Comparison of ENCODE assay signal across 8 cellular contexts in the genomic region with DNA sequence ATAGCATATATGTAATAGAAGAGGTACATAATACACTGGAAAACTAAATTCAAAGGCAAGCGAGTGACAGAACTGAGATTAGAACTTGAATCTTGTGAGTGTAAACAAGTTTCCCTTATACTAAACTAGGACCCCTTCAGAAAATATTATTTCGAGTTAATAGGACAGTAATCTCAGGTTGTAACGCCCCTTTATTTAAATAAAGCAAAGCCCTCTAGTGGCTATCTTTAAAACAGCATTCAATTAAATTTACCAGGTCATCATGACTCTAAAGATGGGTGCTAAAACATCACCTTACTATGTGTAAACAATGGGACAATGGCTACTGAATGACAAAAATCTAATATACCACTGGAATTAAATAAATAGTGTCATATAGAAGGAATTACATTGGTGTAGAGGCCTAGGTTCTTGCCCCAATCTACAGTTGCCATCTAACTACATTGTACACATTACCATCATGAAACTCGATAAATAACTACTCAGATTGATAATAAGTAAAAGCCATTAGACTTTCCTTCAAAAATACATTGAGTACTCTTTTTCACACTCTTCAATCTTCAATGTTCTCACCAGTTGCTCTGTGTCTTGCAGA.
DNase-seq lines count a peak whose midpoint lies in the region; ATAC-seq, FAIRE-seq and TF ChIP-seq lines count a peak whose summit lies in the region.

No MANE protein-coding gene starts in this region.

- ATAC-seq in HepG2: no peak; the same call in 2 of the 3 replicates
- ATAC-seq in GM21390 (IDR thresholded peaks at IDR 0.05; ENCODE audit: unreplicated experiment): no peak

- TF ChIP-seq CTCF in Calu3 (IDR thresholded peaks at IDR 0.05; ENCODE audit: unreplicated experiment) (peak; percentile 46), HFFc6 (IDR thresholded peaks at IDR 0.05) (peak; percentile 88), SU-DHL-6 (IDR thresholded peaks at IDR 0.05; ENCODE audit: insufficient read depth, low read length, poor library complexity, severe bottlenecking) (peak; percentile 56), HepG2 (CRISPR knock-in tag; IDR thresholded peaks at IDR 0.05) (no peak), tibial artery (IDR thresholded peaks at IDR 0.05) (peak in 1 of 2 experiments; percentile 37)

- H3K4me3 ChIP-seq in SU-DHL-6 (ENCODE audit: insufficient read depth, low read length, poor library complexity, severe bottlenecking) (no peak overlapping the region), HepG2 (replicated peaks in 1 of 3; ENCODE audit: insufficient read depth in 1 of 3, low read depth in 2 of 3, low read length in 3 of 3) (no peak overlapping the region), tibial artery (no peak overlapping the region)

- WGBS in HepG2 (ENCODE audit: low lambda C conversion rate): 0% methylated on average over 4 of the region's 4 CpGs

- no peak for TF ChIP-seq POLR2A in HepG2 (IDR thresholded peaks at IDR 0.05; ENCODE audit: insufficient read depth in 1 of 2, low read depth in 2 of 2, low read length in 2 of 2)

- H3K9me3 Mint-ChIP-seq in Calu3 (ENCODE audit: low read depth, unreplicated experiment) (peaks cover 6% of the 10 kb centered on the region), HFFc6 (no peaks in the 10 kb centered on the region)

- H3K27ac ChIP-seq in SU-DHL-6 (ENCODE audit: low read depth, low read length) (no peak overlapping the region), HepG2 (ENCODE audit: extremely low read length, insufficient read depth, low read length) (no peak overlapping the region), tibial artery (no peak overlapping the region)

- no TSS peak for BruUV-seq in Calu3 (replicated peaks; lab: Mats Ljungman, UMichigan)
- no TSS peak for BruUV-seq in HepG2 (replicated peaks; lab: Mats Ljungman, UMichigan)

- FAIRE-seq in HepG2 (lab: Jason Lieb, UNC): no peak

- H3K36me3 Mint-ChIP-seq in Calu3 (ENCODE audit: insufficient read depth, unreplicated experiment) (peaks cover 4% of the 10 kb centered on the region), HFFc6 (ENCODE audit: low read depth) (no peaks in the 10 kb centered on the region)

- POLR2A ChIA-PET in HepG2 (lab: Yijun Ruan, JAX): no interaction called here

- in situ Hi-C loops in HepG2 (cut with HindIII; ENCODE audit: extremely low pct_ligation_motif_present, low pct_unique_long_range_greater_than_20kb): no loop called here

- H3K36me3 ChIP-seq in SU-DHL-6 (ENCODE audit: low read length) (no peaks in the 10 kb centered on the region), HepG2 (replicated peaks in 1 of 2; ENCODE audit: control insufficient read depth in 1 of 2, insufficient read depth in 2 of 2, low read length in 2 of 2) (no peaks in the 10 kb centered on the region), tibial artery (no peaks in the 10 kb centered on the region)

- H3K9me2 ChIP-seq in SU-DHL-6 (replicated peaks; ENCODE audit: insufficient read depth, low read length): no peaks in the 10 kb centered on the region

- H2AFZ ChIP-seq in SU-DHL-6 (ENCODE audit: low read depth, low read length, severe bottlenecking): no peak overlapping the region
- no peak overlapping the region for H2AFZ ChIP-seq in HepG2 (ENCODE audit: low read length)

- H3K9ac ChIP-seq in SU-DHL-6 (ENCODE audit: low read length) (no peak overlapping the region), HepG2 (ENCODE audit: insufficient read depth, low read depth, low read length) (no peak overlapping the region)

- no peak for TF ChIP-seq EP300 in HepG2 (IDR thresholded peaks at IDR 0.05; ENCODE audit: low read depth in 2 of 2, low read length in 2 of 2)
- no peak for TF ChIP-seq EP300 in HepG2 (CRISPR knock-in tag; IDR thresholded peaks at IDR 0.05; ENCODE audit: borderline replicate concordance)

- no peak for TF ChIP-seq RAD21 in HepG2 (CRISPR knock-in tag; IDR thresholded peaks at IDR 0.05)

- H3K4me1 Mint-ChIP-seq in Calu3 (ENCODE audit: low read depth, unreplicated experiment) (peaks cover 41% of the 10 kb centered on the region), HFFc6 (ENCODE audit: low read depth) (peaks cover 29% of the 10 kb centered on the region)

- H4K20me1 ChIP-seq in SU-DHL-6 (ENCODE audit: low read depth, low read length) (no peaks in the 10 kb centered on the region), HepG2 (ENCODE audit: insufficient read depth, low read length) (no peaks in the 10 kb centered on the region)

- H3K79me2 ChIP-seq in SU-DHL-6 (ENCODE audit: insufficient read depth, low read length): no peaks in the 10 kb centered on the region
- H3K79me2 ChIP-seq in HepG2 (ENCODE audit: insufficient read depth, low read length): no peaks in the 10 kb centered on the region

- H3K27me3 ChIP-seq in SU-DHL-6 (ENCODE audit: low read length): no peaks in the 10 kb centered on the region
- no peaks in the 10 kb centered on the region for H3K27me3 ChIP-seq in HepG2 (ENCODE audit: control insufficient read depth in 1 of 2, insufficient read depth in 2 of 2, low read length in 2 of 2)
- H3K27me3 ChIP-seq in tibial artery: no peaks in the 10 kb centered on the region

- H3K4me3 Mint-ChIP-seq in Calu3 (ENCODE audit: low read depth, unreplicated experiment) (peak overlapping the region; percentile 8), HFFc6 (no peak overlapping the region)

- H3K4me2 ChIP-seq in SU-DHL-6 (ENCODE audit: low read depth, low read length, poor library complexity, severe bottlenecking) (no peak overlapping the region), HepG2 (ENCODE audit: low read depth, low read length) (no peak overlapping the region)

- H3K27ac Mint-ChIP-seq in Calu3 (ENCODE audit: unreplicated experiment) (peak overlapping the region; percentile 82), HFFc6 (no peak overlapping the region)

- H3F3A ChIP-seq in SU-DHL-6 (ENCODE audit: insufficient read depth): no peaks in the 10 kb centered on the region

- H3K27me3 Mint-ChIP-seq in Calu3 (ENCODE audit: unreplicated experiment) (no peaks in the 10 kb centered on the region), HFFc6 (ENCODE audit: insufficient read depth) (no peaks in the 10 kb centered on the region)

- H3K9me3 ChIP-seq in SU-DHL-6 (ENCODE audit: insufficient read depth, low read length) (no peaks in the 10 kb centered on the region), HepG2 (ENCODE audit: low read length) (no peaks in the 10 kb centered on the region), tibial artery (no peaks in the 10 kb centered on the region)

- H3K4me1 ChIP-seq in HepG2 (ENCODE audit: insufficient read depth, low read length) (no peaks in the 10 kb centered on the region), tibial artery (peaks cover 0 to 16% (median 6%) of the 10 kb centered on the region in 4 donors)

- intact Hi-C loops in Calu3 (cut with micrococcal nuclease; ENCODE audit: unreplicated experiment) (loop anchor here (5.0 kb wide), 1 partner anchor 90 kb away; no protein-coding TSS in a partner anchor), HepG2 (cut with micrococcal nuclease; ENCODE audit: unreplicated experiment) (no loop called here), tibial artery (cut with DNase I; ENCODE audit: low total_unique reads) (no loop called here)

- CTCF ChIA-PET in Calu3 (lab: Charles Lee): interaction anchor here (0.7 to 2.8 kb wide), 3 partner anchors 13 to 17 kb away, joined by 3 to 10 read pairs (median 3); no protein-coding TSS in a partner anchor
- CTCF ChIA-PET in HepG2 (lab: Yijun Ruan, JAX; ENCODE audit: low intra/inter-chr PET ratio, low total read pairs): no interaction called here

- DNase-seq in Calu3 (no peak), HFFc6 (peak; percentile 24), HepG2 (ENCODE audit: low spot score) (peak; percentile 1), NOMO-1 treated with dmso at 0.1 percent for 144 hours (lab: John Stamatoyannopoulos, UW; ENCODE audit: unreplicated experiment) (no peak), dedifferentiated amniotic fluid mesenchymal stem cell (ENCODE audit: extremely low spot score) (no peak), tibial artery (no peak)

TF ChIP-seq in HepG2, 621 proteins besides CTCF, POLR2A, EP300 and RAD21 (continues in another document):
- TF ChIP-seq ISL2 (CRISPR knock-in tag; IDR thresholded peaks at IDR 0.05) (no peak), ZFAT (CRISPR knock-in tag; conservative IDR thresholded peaks at IDR 0.05) (no peak), BRCA1 (CRISPR knock-in tag; IDR thresholded peaks at IDR 0.05) (no peak), CREM (IDR thresholded peaks at IDR 0.05) (no peak), CREM (CRISPR knock-in tag; IDR thresholded peaks at IDR 0.05) (no peak)
- TF ChIP-seq, protein P1, sequence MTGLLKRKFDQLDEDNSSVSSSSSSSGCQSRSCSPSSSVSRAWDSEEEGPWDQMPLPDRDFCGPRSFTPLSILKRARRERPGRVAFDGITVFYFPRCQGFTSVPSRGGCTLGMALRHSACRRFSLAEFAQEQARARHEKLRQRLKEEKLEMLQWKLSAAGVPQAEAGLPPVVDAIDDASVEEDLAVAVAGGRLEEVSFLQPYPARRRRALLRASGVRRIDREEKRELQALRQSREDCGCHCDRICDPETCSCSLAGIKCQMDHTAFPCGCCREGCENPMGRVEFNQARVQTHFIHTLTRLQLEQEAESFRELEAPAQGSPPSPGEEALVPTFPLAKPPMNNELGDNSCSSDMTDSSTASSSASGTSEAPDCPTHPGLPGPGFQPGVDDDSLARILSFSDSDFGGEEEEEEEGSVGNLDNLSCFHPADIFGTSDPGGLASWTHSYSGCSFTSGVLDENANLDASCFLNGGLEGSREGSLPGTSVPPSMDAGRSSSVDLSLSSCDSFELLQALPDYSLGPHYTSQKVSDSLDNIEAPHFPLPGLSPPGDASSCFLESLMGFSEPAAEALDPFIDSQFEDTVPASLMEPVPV (CRISPR knock-in tag; IDR thresholded peaks at IDR 0.05): no peak
- TF ChIP-seq, protein P2, sequence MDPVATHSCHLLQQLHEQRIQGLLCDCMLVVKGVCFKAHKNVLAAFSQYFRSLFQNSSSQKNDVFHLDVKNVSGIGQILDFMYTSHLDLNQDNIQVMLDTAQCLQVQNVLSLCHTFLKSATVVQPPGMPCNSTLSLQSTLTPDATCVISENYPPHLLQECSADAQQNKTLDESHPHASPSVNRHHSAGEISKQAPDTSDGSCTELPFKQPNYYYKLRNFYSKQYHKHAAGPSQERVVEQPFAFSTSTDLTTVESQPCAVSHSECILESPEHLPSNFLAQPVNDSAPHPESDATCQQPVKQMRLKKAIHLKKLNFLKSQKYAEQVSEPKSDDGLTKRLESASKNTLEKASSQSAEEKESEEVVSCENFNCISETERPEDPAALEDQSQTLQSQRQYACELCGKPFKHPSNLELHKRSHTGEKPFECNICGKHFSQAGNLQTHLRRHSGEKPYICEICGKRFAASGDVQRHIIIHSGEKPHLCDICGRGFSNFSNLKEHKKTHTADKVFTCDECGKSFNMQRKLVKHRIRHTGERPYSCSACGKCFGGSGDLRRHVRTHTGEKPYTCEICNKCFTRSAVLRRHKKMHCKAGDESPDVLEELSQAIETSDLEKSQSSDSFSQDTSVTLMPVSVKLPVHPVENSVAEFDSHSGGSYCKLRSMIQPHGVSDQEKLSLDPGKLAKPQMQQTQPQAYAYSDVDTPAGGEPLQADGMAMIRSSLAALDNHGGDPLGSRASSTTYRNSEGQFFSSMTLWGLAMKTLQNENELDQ (CRISPR knock-in tag; IDR thresholded peaks at IDR 0.05; ENCODE audit: borderline replicate concordance): no peak

Comparison
In these comparisons a context has a peak if more than half of its experiments do, and no peak if none do; other contexts are left out.
1. DNase-seq: peak in HFFc6 (single experiment) and HepG2 (single experiment); none in Calu3 (single experiment), NOMO-1 treated with dmso at 0.1 percent for 144 hours (single experiment), dedifferentiated amniotic fluid mesenchymal stem cell (single experiment) and tibial artery (0 of 2).